ENCODE assay signal across 19 cellular contexts in the genomic region with DNA sequence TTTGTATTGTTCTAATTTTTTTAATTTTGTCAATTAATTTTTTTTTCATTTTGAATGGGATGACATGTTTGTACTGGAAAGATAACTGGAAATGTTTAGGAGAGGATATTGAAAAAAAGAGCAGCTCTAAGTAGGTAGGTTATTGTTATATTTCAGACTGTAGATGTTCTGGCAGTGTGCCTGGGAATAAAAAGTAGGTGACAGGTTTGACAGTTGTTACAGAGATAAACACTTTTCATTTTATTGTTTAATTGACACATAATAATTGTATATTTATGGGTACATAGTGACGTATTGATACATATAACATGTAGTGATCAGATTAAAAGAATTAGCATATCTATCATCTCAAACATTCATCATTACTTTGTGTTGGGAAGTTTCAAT.
DNase-seq lines count a peak whose midpoint lies in the region; ATAC-seq, FAIRE-seq and TF ChIP-seq lines count a peak whose summit lies in the region.
"Had no signal": no experiment of that assay in that cellular context is flagged by ENCODE, and none has a peak within 500 bp of the region (broad histone marks: within the 10 kb centered on the region; RNA-seq: fewer than 3 reads in every experiment).

No MANE protein-coding gene starts in this region.

- no peak for TF ChIP-seq CTCF in CD14-positive monocyte (IDR thresholded peaks at IDR 0.05)
- TF ChIP-seq CTCF in astrocyte (IDR thresholded peaks at IDR 0.05; ENCODE audit: insufficient read depth, low read depth, low read length) = no peak
- TF ChIP-seq CTCF in neutrophil (IDR thresholded peaks at IDR 0.05) = no peak

- no peaks in the 10 kb centered on the region for H3K27me3 ChIP-seq in astrocyte (ENCODE audit: insufficient read depth, low read length)
- H3K27me3 ChIP-seq in neutrophil = no peaks in the 10 kb centered on the region

- H3K4me3 ChIP-seq in astrocyte (ENCODE audit: insufficient read depth, low read depth, low read length) (no peak overlapping the region), neutrophil (ENCODE audit: low read depth in 1 of 2, low read length in 1 of 2) (no peak overlapping the region)

- H2AFZ ChIP-seq in astrocyte (ENCODE audit: low read depth, low read length) = no peak overlapping the region

- H3K9ac ChIP-seq in astrocyte (ENCODE audit: low read length) = no peak overlapping the region

- H3K27ac ChIP-seq in astrocyte (ENCODE audit: low read depth, low read length) (no peak overlapping the region), neutrophil (peak overlapping the region; percentile 42)

- H3K9me3 Mint-ChIP-seq in CD14-positive monocyte (peaks cover 0 to 4% (median 0%) of the 10 kb centered on the region in 7 donors), astrocyte (ENCODE audit: unreplicated experiment) (peaks cover 8% of the 10 kb centered on the region)

- intact Hi-C loops in CD14-positive monocyte (cut with micrococcal nuclease) = loop anchor here (5.0 to 10.0 kb wide), 5 partner anchors 58 to 313 kb away; a partner anchor contains a TSS
- intact Hi-C loops in left colon (cut with DNase I, micrococcal nuclease) = loop anchor here (5.0 to 10.0 kb wide), 2 partner anchors 172 to 281 kb away; a partner anchor contains a TSS

- no peak for FAIRE-seq in astrocyte (lab: Jason Lieb, UNC)
- FAIRE-seq: D721Med, G401.6, GM12892, H1 had no signal

- H3K9me3 ChIP-seq in astrocyte (ENCODE audit: insufficient read depth, low read depth, low read length) (no peaks in the 10 kb centered on the region), neutrophil (no peaks in the 10 kb centered on the region)

- H3K4me2 ChIP-seq in astrocyte (ENCODE audit: low read length) = no peak overlapping the region

- H3K79me2 ChIP-seq in astrocyte (ENCODE audit: insufficient read depth, low read length) = no peaks in the 10 kb centered on the region

- H3K4me3 Mint-ChIP-seq in CD14-positive monocyte (peak overlapping the region in 1 of 2 donors; percentile 37), astrocyte (ENCODE audit: unreplicated experiment) (no peak overlapping the region)
- H3K4me3 Mint-ChIP-seq: CD4-positive, CD25-positive, alpha-beta regulatory T cell; CD8-positive, alpha-beta T cell had no signal

- H3K4me1 ChIP-seq in astrocyte (ENCODE audit: insufficient read depth, low read length) (no peaks in the 10 kb centered on the region), neutrophil (ENCODE audit: control insufficient read depth in 1 of 2, insufficient read depth in 1 of 2, low read depth in 1 of 2, low read length in 1 of 2) (peaks cover 13 to 20% of the 10 kb centered on the region in 2 experiments)
- H3K4me1 ChIP-seq: Caco-2 had no signal

- H3K36me3 Mint-ChIP-seq in CD14-positive monocyte (no peaks in the 10 kb centered on the region), astrocyte (ENCODE audit: low read depth, unreplicated experiment) (no peaks in the 10 kb centered on the region)
- H3K36me3 Mint-ChIP-seq: CD4-positive, CD25-positive, alpha-beta regulatory T cell; CD8-positive, alpha-beta T cell had no signal

- H3K4me1 Mint-ChIP-seq in CD14-positive monocyte (peaks cover 22% of the 10 kb centered on the region), astrocyte (ENCODE audit: low read depth, unreplicated experiment) (peaks cover 2% of the 10 kb centered on the region)
- H3K4me1 Mint-ChIP-seq: CD4-positive, CD25-positive, alpha-beta regulatory T cell had no signal

- H3K36me3 ChIP-seq in astrocyte (ENCODE audit: insufficient read depth, low read length) (no peaks in the 10 kb centered on the region), neutrophil (no peaks in the 10 kb centered on the region)

- H3K27ac Mint-ChIP-seq in CD14-positive monocyte (peak overlapping the region; percentile 18 to 87 (median 64)), astrocyte (ENCODE audit: unreplicated experiment) (peak overlapping the region; percentile 13)
- H3K27ac Mint-ChIP-seq: CD8-positive, alpha-beta T cell had no signal

- H3K27me3 Mint-ChIP-seq in CD14-positive monocyte (ENCODE audit: low read depth in 3 of 3) (peaks cover 0 to 2% (median 2%) of the 10 kb centered on the region in 3 donors), astrocyte (ENCODE audit: low read depth, unreplicated experiment) (no peaks in the 10 kb centered on the region)

- no peaks in the 10 kb centered on the region for H4K20me1 ChIP-seq in astrocyte (ENCODE audit: insufficient read depth, low read length)

- DNase-seq in CD14-positive monocyte (ENCODE audit: low spot score) (no peak), astrocyte (ENCODE audit: low read depth) (no peak), left colon (no peak), Kasumi-1 (lab: John Stamatoyannopoulos, UW) (no peak), DMS153 (lab: John Stamatoyannopoulos, UW) (no peak)
- no peak for DNase-seq in activated CD4-positive, alpha-beta T cell treated with anti-CD3 and anti-CD28 coated beads for 1 hour
- DNase-seq: 8988T; C1 segment of cervical spinal cord; Caco-2; CD4-positive, CD25-positive, alpha-beta regulatory T cell; CD8-positive, alpha-beta T cell; DMS 273 treated with DMSO at 0.1 percent for 48 hours; DND-41; H7 had no signal

- ATAC-seq in left colon = peak; percentile 61
- ATAC-seq: CD8-positive, alpha-beta T cell had no signal
